ENCODE assay signal across 30 cellular contexts in the genomic region with DNA sequence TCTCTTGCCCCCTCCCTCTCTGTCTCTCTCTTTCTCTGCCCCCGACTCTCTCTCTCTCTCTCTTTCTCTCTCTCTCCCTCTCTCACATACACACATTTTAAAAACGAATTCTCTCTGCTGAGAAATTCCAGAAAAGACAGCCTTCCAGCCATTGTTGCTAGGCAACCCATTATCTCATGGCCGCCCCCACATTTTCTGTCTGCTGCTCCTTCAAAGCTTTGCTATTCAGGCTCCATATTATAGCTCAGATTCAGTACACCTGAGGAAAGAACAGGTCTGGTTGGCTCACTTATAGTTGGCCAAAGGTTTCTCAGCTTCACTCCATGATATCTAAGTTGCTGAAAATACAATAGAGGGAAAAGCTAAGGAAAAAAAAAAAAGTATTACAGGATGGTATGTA.
"Had no signal": no experiment of that assay in that cellular context is flagged by ENCODE, and none has a peak within 500 bp of the region (broad histone marks: within the 10 kb centered on the region; RNA-seq: fewer than 3 reads in every experiment).

No MANE protein-coding gene starts in this region.

- H3K27ac ChIP-seq: adrenal gland, heart right ventricle, left ventricle myocardium inferior, parathyroid adenoma, thoracic aorta, uterus, WERI-Rb-1 had no signal

- H3K4me3 Mint-ChIP-seq: activated CD4-positive, alpha-beta memory T cell treated with anti-CD3 and anti-CD28 coated beads for 36 hours; activated CD4-positive, alpha-beta T cell treated with anti-CD3 and anti-CD28 coated beads, Interleukin-2, amount 10 ng/mL, durations not matched to agents 24 days and 14 days; activated naive CD4-positive, alpha-beta T cell treated with anti-CD3 and anti-CD28 coated beads for 36 hours; activated naive CD8-positive, alpha-beta T cell treated with anti-CD3 and anti-CD28 coated beads for 36 hours; activated T-helper 1 cell treated with anti-CD3 and anti-CD28 coated beads, Interleukin-12 subunit alpha, Interleukin-12 subunit beta, Interleukin-2, Interleukin-4 antibody, amounts not matched to agents 30 ng/mL and 10 ng/mL and 1 ng/mL, durations not matched to agents 14 hours and 24 hours and 36 hours; effector memory CD8-positive, alpha-beta T cell; natural killer cell treated with Interleukin-12 subunit alpha and Interleukin-12 subunit beta and Interleukin-15 and Interleukin-18, amount 100 ng/mL, for 72 hours; T-helper 17 cell had no signal

- H3K4me1 ChIP-seq: adrenal gland, heart right ventricle, left ventricle myocardium inferior, parathyroid adenoma, uterus had no signal

- H3K27ac Mint-ChIP-seq: activated CD4-positive, alpha-beta memory T cell treated with anti-CD3 and anti-CD28 coated beads for 36 hours; activated CD4-positive, alpha-beta T cell treated with anti-CD3 and anti-CD28 coated beads, Interleukin-2, amount 10 ng/mL, durations not matched to agents 24 days and 14 days; activated naive CD4-positive, alpha-beta T cell treated with anti-CD3 and anti-CD28 coated beads for 36 hours; activated naive CD8-positive, alpha-beta T cell treated with anti-CD3 and anti-CD28 coated beads for 36 hours; activated T-helper 1 cell treated with anti-CD3 and anti-CD28 coated beads, Interleukin-12 subunit alpha, Interleukin-12 subunit beta, Interleukin-2, Interleukin-4 antibody, amounts not matched to agents 30 ng/mL and 10 ng/mL and 1 ng/mL, durations not matched to agents 14 hours and 24 hours and 36 hours; effector memory CD8-positive, alpha-beta T cell; natural killer cell treated with Interleukin-12 subunit alpha and Interleukin-12 subunit beta and Interleukin-15 and Interleukin-18, amount 100 ng/mL, for 72 hours; T-helper 17 cell had no signal

- DNase-seq: activated CD4-positive, alpha-beta memory T cell treated with anti-CD3 and anti-CD28 coated beads for 36 hours; activated CD4-positive, alpha-beta T cell treated with anti-CD3 and anti-CD28 coated beads, Interleukin-2, amount 10 ng/mL, durations not matched to agents 24 days and 14 days; activated CD8-positive, alpha-beta memory T cell treated with anti-CD3 and anti-CD28 coated beads, Interleukin-2, amount 50 U/mL, for 4 hours; activated effector memory CD4-positive, alpha-beta T cell treated with anti-CD3 and anti-CD28 coated beads, Interleukin-2, amount 50 U/mL, for 16 hours; activated naive CD4-positive, alpha-beta T cell treated with anti-CD3 and anti-CD28 coated beads for 36 hours; activated naive CD8-positive, alpha-beta T cell treated with anti-CD3 and anti-CD28 coated beads for 36 hours; activated T-cell treated with anti-CD3 and anti-CD28 coated beads, Interleukin-2, amount 50 U/mL, for 1 hour; adrenal gland; aorta; cortex of kidney; effector memory CD8-positive, alpha-beta T cell; foreskin fibroblast; heart right ventricle; left ventricle myocardium inferior; mesendoderm; right cardiac atrium; stimulated activated CD4-positive, alpha-beta T cell treated with anti-CD3 and anti-CD28 coated beads, Interleukin-2, amount 100 ng/mL, for 48 hours; stimulated activated naive CD4-positive, alpha-beta T cell treated with Interleukin-2 at 50 U/mL for 16 hours; T-helper 17 cell; T1000; uterus; WERI-Rb-1 had no signal

- H3K9me3 ChIP-seq: adrenal gland, heart right ventricle, left ventricle myocardium inferior, mucosa of descending colon, thoracic aorta, uterus had no signal

- H3K27me3 Mint-ChIP-seq: activated CD4-positive, alpha-beta memory T cell treated with anti-CD3 and anti-CD28 coated beads for 36 hours; brain; T-helper 17 cell had no signal

- H3K36me3 Mint-ChIP-seq: activated CD4-positive, alpha-beta memory T cell treated with anti-CD3 and anti-CD28 coated beads for 36 hours; activated naive CD8-positive, alpha-beta T cell treated with anti-CD3 and anti-CD28 coated beads for 36 hours; brain; natural killer cell treated with Interleukin-12 subunit alpha and Interleukin-12 subunit beta and Interleukin-15 and Interleukin-18, amount 100 ng/mL, for 72 hours had no signal

- H3K9me3 Mint-ChIP-seq: activated CD4-positive, alpha-beta memory T cell treated with anti-CD3 and anti-CD28 coated beads for 36 hours; activated CD4-positive, alpha-beta T cell treated with anti-CD3 and anti-CD28 coated beads, Interleukin-2, amount 10 ng/mL, durations not matched to agents 24 days and 14 days; activated naive CD4-positive, alpha-beta T cell treated with anti-CD3 and anti-CD28 coated beads for 36 hours; activated naive CD8-positive, alpha-beta T cell treated with anti-CD3 and anti-CD28 coated beads for 36 hours; activated T-helper 1 cell treated with anti-CD3 and anti-CD28 coated beads, Interleukin-12 subunit alpha, Interleukin-12 subunit beta, Interleukin-2, Interleukin-4 antibody, amounts not matched to agents 30 ng/mL and 10 ng/mL and 1 ng/mL, durations not matched to agents 14 hours and 24 hours and 36 hours; effector memory CD8-positive, alpha-beta T cell; natural killer cell treated with Interleukin-12 subunit alpha and Interleukin-12 subunit beta and Interleukin-15 and Interleukin-18, amount 100 ng/mL, for 72 hours had no signal

- H3K36me3 ChIP-seq: adrenal gland, heart right ventricle, left ventricle myocardium inferior, thoracic aorta, uterus, WERI-Rb-1 had no signal

- ATAC-seq: activated CD4-positive, CD25-positive, alpha-beta regulatory T cell treated with anti-CD3 and anti-CD28 coated beads, Interleukin-2, amount 50 U/mL, for 24 hours; effector memory CD8-positive, alpha-beta T cell; heart right ventricle; mucosa of descending colon; natural killer cell treated with Interleukin-12 subunit alpha and Interleukin-12 subunit beta and Interleukin-15 and Interleukin-18, amount 100 ng/mL, for 72 hours; right cardiac atrium; T-helper 17 cell had no signal

- H3K4me3 ChIP-seq: adrenal gland, heart right ventricle, left ventricle myocardium inferior, lung, mucosa of descending colon, thoracic aorta, uterus had no signal

- H3K4me1 Mint-ChIP-seq: activated CD4-positive, alpha-beta T cell treated with anti-CD3 and anti-CD28 coated beads, Interleukin-2, amount 10 ng/mL, durations not matched to agents 24 days and 14 days; activated naive CD8-positive, alpha-beta T cell treated with anti-CD3 and anti-CD28 coated beads for 36 hours; T-helper 17 cell had no signal
